Comparison of ENCODE assay signal across 33 cellular contexts in the genomic region with DNA sequence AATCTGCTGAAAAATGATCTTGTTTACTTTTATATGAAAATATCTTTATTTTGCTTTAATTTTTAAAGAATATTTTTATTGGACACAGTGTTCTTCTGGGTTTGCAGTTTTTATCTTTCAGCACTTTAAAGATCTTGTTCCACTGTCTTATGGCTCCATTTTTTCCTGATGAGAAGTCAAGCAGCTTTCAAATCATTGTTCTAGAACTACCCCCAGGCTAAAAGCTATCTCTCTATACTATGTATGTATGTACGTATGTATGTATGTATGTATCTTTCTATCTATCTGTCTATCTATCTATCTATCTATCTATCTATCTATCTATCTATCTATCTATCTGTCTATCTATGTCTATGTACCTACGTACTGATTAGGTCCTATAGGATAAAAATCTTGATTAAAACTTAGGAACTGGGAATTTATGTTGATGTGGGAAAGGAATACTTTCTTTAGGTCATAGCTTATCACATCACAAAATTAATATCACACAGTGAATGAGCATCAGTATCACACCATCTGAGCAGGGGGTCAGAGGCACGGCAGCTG.
"Had no signal": no experiment of that assay in that cellular context is flagged by ENCODE, and none has a peak within 500 bp of the region (broad histone marks: within the 10 kb centered on the region; RNA-seq: fewer than 3 reads in every experiment).

No MANE protein-coding gene starts in this region.

- H3K36me3 Mint-ChIP-seq: WTC11 had no signal

- H3K27ac ChIP-seq: adrenal gland, body of pancreas, esophagus muscularis mucosa, foreskin keratinocyte, gastrocnemius medialis, heart left ventricle, VCaP had no signal

- H3K27me3 Mint-ChIP-seq: activated CD4-positive, alpha-beta memory T cell treated with anti-CD3 and anti-CD28 coated beads, Interleukin-2, amount 10 ng/mL, durations not matched to agents 7 days and 5 days; activated CD4-positive, alpha-beta T cell treated with anti-CD3 and anti-CD28 coated beads, Interleukin-2, amount 10 ng/mL, durations not matched to agents 7 days and 5 days; activated naive CD4-positive, alpha-beta T cell treated with anti-CD3 and anti-CD28 coated beads, Interleukin-2, amount 50 U/mL, for 24 hours; activated naive CD8-positive, alpha-beta T cell treated with anti-CD3 and anti-CD28 coated beads for 36 hours; activated naive CD8-positive, alpha-beta T cell treated with anti-CD3 and anti-CD28 coated beads, Interleukin-2, amount 50 U/mL, for 24 hours; effector memory CD8-positive, alpha-beta T cell had no signal

- FAIRE-seq: colon, TTC549 had no signal

- H3K27ac Mint-ChIP-seq: activated CD4-positive, alpha-beta memory T cell treated with anti-CD3 and anti-CD28 coated beads, Interleukin-2, amount 10 ng/mL, durations not matched to agents 7 days and 5 days; activated CD4-positive, alpha-beta T cell treated with anti-CD3 and anti-CD28 coated beads, Interleukin-2, amount 10 ng/mL, durations not matched to agents 7 days and 5 days; activated naive CD4-positive, alpha-beta T cell treated with anti-CD3 and anti-CD28 coated beads for 36 hours; activated naive CD4-positive, alpha-beta T cell treated with anti-CD3 and anti-CD28 coated beads, Interleukin-2, amount 50 U/mL, for 24 hours; activated naive CD8-positive, alpha-beta T cell treated with anti-CD3 and anti-CD28 coated beads for 36 hours; activated naive CD8-positive, alpha-beta T cell treated with anti-CD3 and anti-CD28 coated beads, Interleukin-2, amount 50 U/mL, for 24 hours; activated T-helper 2 cell treated with anti-CD3 and anti-CD28 coated beads, Interferon-gamma antibody, Interleukin-2, Interleukin-4, amounts not matched to agents 10 μg/mL and 5 μg/mL and 100 μg/mL, durations not matched to agents 14 hours and 24 hours and 36 hours; effector memory CD8-positive, alpha-beta T cell; WTC11 had no signal

- H3K4me1 ChIP-seq: adrenal gland, body of pancreas, esophagus muscularis mucosa, foreskin keratinocyte, gastrocnemius medialis, heart left ventricle had no signal

- DNase-seq: activated CD4-positive, alpha-beta memory T cell treated with anti-CD3 and anti-CD28 coated beads, Interleukin-2, amount 10 ng/mL, durations not matched to agents 7 days and 5 days; activated CD4-positive, alpha-beta T cell treated with anti-CD3 and anti-CD28 coated beads for 1 hour; activated CD4-positive, alpha-beta T cell treated with anti-CD3 and anti-CD28 coated beads for 4 hours; activated CD4-positive, alpha-beta T cell treated with anti-CD3 and anti-CD28 coated beads, Interleukin-2, amount 10 ng/mL, durations not matched to agents 7 days and 5 days; activated CD4-positive, alpha-beta T cell treated with anti-CD3 and anti-CD28 coated beads, Interleukin-2, amount 50 U/mL, for 4 hours; activated CD8-positive, alpha-beta memory T cell treated with anti-CD3 and anti-CD28 coated beads, Interleukin-2, amount 50 U/mL, for 48 hours; activated effector memory CD4-positive, alpha-beta T cell treated with anti-CD3 and anti-CD28 coated beads, Interleukin-2, amount 50 U/mL, for 16 hours; activated naive CD4-positive, alpha-beta T cell treated with anti-CD3 and anti-CD28 coated beads for 36 hours; activated naive CD8-positive, alpha-beta T cell treated with anti-CD3 and anti-CD28 coated beads for 36 hours; activated naive CD8-positive, alpha-beta T cell treated with anti-CD3 and anti-CD28 coated beads, Interleukin-2, amount 50 U/mL, for 24 hours; activated T-cell treated with anti-CD3 and anti-CD28 coated beads for 4 hours; activated T-cell treated with anti-CD3 and anti-CD28 coated beads, Interleukin-2, amount 50 U/mL, for 4 hours; adrenal gland; amygdala; aorta; body of pancreas; caudate nucleus; cortex of kidney; dermis blood vessel endothelial cell; effector CD4-positive, alpha-beta T cell; effector memory CD8-positive, alpha-beta T cell; foreskin keratinocyte; gastrocnemius medialis; glutamatergic neuron; heart left ventricle; T-helper 2 cell had no signal

- H3K9me3 ChIP-seq: adrenal gland, body of pancreas, esophagus muscularis mucosa, gastrocnemius medialis, heart left ventricle had no signal

- H3K27me3 ChIP-seq: adrenal gland, body of pancreas, esophagus muscularis mucosa, foreskin keratinocyte, gastrocnemius medialis, heart left ventricle had no signal

- H3K4me3 Mint-ChIP-seq: activated CD4-positive, alpha-beta memory T cell treated with anti-CD3 and anti-CD28 coated beads, Interleukin-2, amount 10 ng/mL, durations not matched to agents 7 days and 5 days; activated CD4-positive, alpha-beta T cell treated with anti-CD3 and anti-CD28 coated beads, Interleukin-2, amount 10 ng/mL, durations not matched to agents 7 days and 5 days; activated naive CD4-positive, alpha-beta T cell treated with anti-CD3 and anti-CD28 coated beads for 36 hours; activated naive CD4-positive, alpha-beta T cell treated with anti-CD3 and anti-CD28 coated beads, Interleukin-2, amount 50 U/mL, for 24 hours; activated naive CD8-positive, alpha-beta T cell treated with anti-CD3 and anti-CD28 coated beads for 36 hours; activated naive CD8-positive, alpha-beta T cell treated with anti-CD3 and anti-CD28 coated beads, Interleukin-2, amount 50 U/mL, for 24 hours; activated T-cell treated with anti-CD3 and anti-CD28 coated beads, Interleukin-2, amount 50 U/mL, for 4 hours; effector memory CD8-positive, alpha-beta T cell; WTC11 had no signal

- H3K9me3 Mint-ChIP-seq: activated CD4-positive, alpha-beta memory T cell treated with anti-CD3 and anti-CD28 coated beads, Interleukin-2, amount 10 ng/mL, durations not matched to agents 7 days and 5 days; activated CD4-positive, alpha-beta T cell treated with anti-CD3 and anti-CD28 coated beads, Interleukin-2, amount 10 ng/mL, durations not matched to agents 7 days and 5 days; activated naive CD4-positive, alpha-beta T cell treated with anti-CD3 and anti-CD28 coated beads for 36 hours; activated naive CD4-positive, alpha-beta T cell treated with anti-CD3 and anti-CD28 coated beads, Interleukin-2, amount 50 U/mL, for 24 hours; activated naive CD8-positive, alpha-beta T cell treated with anti-CD3 and anti-CD28 coated beads for 36 hours; activated naive CD8-positive, alpha-beta T cell treated with anti-CD3 and anti-CD28 coated beads, Interleukin-2, amount 50 U/mL, for 24 hours; activated T-cell treated with anti-CD3 and anti-CD28 coated beads, Interleukin-2, amount 50 U/mL, for 4 hours; activated T-helper 2 cell treated with anti-CD3 and anti-CD28 coated beads, Interferon-gamma antibody, Interleukin-2, Interleukin-4, amounts not matched to agents 10 μg/mL and 5 μg/mL and 100 μg/mL, durations not matched to agents 14 hours and 24 hours and 36 hours; effector memory CD8-positive, alpha-beta T cell; WTC11 had no signal

- H3K36me3 ChIP-seq: adrenal gland, esophagus muscularis mucosa, gastrocnemius medialis, heart left ventricle had no signal

- H3K4me1 Mint-ChIP-seq: activated CD4-positive, alpha-beta memory T cell treated with anti-CD3 and anti-CD28 coated beads, Interleukin-2, amount 10 ng/mL, durations not matched to agents 7 days and 5 days; activated CD4-positive, alpha-beta T cell treated with anti-CD3 and anti-CD28 coated beads, Interleukin-2, amount 10 ng/mL, durations not matched to agents 7 days and 5 days had no signal

- H3K4me3 ChIP-seq: adrenal gland, body of pancreas, esophagus muscularis mucosa, gastrocnemius medialis, heart left ventricle had no signal

- ATAC-seq: activated naive CD8-positive, alpha-beta T cell treated with anti-CD3 and anti-CD28 coated beads, Interleukin-2, amount 50 U/mL, for 24 hours; activated T-cell treated with anti-CD3 and anti-CD28 coated beads, Interleukin-2, amount 50 U/mL, for 4 hours; body of pancreas; effector memory CD8-positive, alpha-beta T cell; foreskin keratinocyte; gastrocnemius medialis; heart left ventricle; WTC11 had no signal
